ENCODE assay signal across 9 cellular contexts in the genomic region with DNA sequence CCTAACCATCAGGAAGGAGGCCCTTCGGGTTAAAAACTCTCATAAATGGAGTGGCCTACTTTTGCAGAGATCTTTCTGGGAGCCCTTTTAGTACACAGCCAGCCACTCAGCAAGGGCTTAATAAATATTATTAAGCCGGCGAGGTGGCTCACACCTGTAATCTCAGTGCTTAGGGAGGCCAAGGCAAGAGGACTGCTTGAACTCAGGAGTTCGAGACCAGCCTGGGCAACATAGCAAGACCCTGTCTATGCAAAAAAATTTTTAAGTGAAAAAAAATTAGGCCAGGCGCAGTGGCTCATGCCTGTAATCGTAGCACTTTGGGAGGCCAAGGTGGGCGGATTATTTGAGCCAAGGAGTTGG. TPM values are rescaled to one million over a fixed set of nuclear protein-coding genes. Genes with fewer than 3 reads are reported as not detected.
DNase-seq lines count a peak whose midpoint lies in the region; ATAC-seq and TF ChIP-seq lines count a peak whose summit lies in the region.
"Had no signal": no experiment of that assay in that cellular context is flagged by ENCODE, and none has a peak within 500 bp of the region (broad histone marks: within the 10 kb centered on the region; RNA-seq: fewer than 3 reads in every experiment).

No MANE protein-coding gene starts in this region.

- ATAC-seq in GM23338 (no peak), T-cell (replicated peaks in 1 of 4) (no peak), GM19324 (IDR thresholded peaks at IDR 0.05; ENCODE audit: low FRiP score, unreplicated experiment) (no peak), HG03097 (IDR thresholded peaks at IDR 0.05; ENCODE audit: low FRiP score, unreplicated experiment) (no peak)

- H3K27me3 Mint-ChIP-seq in GM23338 (ENCODE audit: insufficient read depth, low read depth, poor library complexity) (peaks cover 9% of the 10 kb centered on the region), T-cell (peaks cover 11 to 18% of the 10 kb centered on the region in 2 donors)

- H3K4me2 ChIP-seq in GM23338 = peak overlapping the region; percentile 74

- DNase-seq in GM23338 (ENCODE audit: low spot score) = no peak
- no peak for DNase-seq in T-cell
- no peak for DNase-seq in foreskin fibroblast
- no peak for DNase-seq in skeletal muscle cell (ENCODE audit: low read depth)
- no peak for DNase-seq in mucosa of gallbladder (ENCODE audit: low spot score)
- no peak for DNase-seq in NCI-H1105 (lab: John Stamatoyannopoulos, UW)

- H3K4me1 ChIP-seq in GM23338 (ENCODE audit: insufficient read depth) = peaks cover 8% of the 10 kb centered on the region; the same call in 1 of the 2 replicates

- CTCF ChIA-PET in T-cell (lab: Charles Lee) = no interaction called here

- H3K9me2 ChIP-seq in GM23338 (ENCODE audit: insufficient read depth) = no peaks in the 10 kb centered on the region

- 0 out of 2 replicates have a peak overlapping the region, but pooled peaks have one; percentile 73 for H2AFZ ChIP-seq in GM23338

- POLR2A ChIA-PET in T-cell (lab: Charles Lee) = no interaction called here

- TF ChIP-seq CTCF in GM23338 (conservative IDR thresholded peaks at IDR 0.05; ENCODE audit: low read depth in 2 of 2) (no peak), foreskin fibroblast (IDR thresholded peaks at IDR 0.05; ENCODE audit: low read depth, low read length) (no peak)

- H3K9me3 Mint-ChIP-seq in GM23338 (no peaks in the 10 kb centered on the region), T-cell (no peaks in the 10 kb centered on the region)

- H3K79me2 ChIP-seq in GM23338 (replicated peaks; ENCODE audit: insufficient read depth) = no peaks in the 10 kb centered on the region

- H3K27ac ChIP-seq in GM23338 (ENCODE audit: low read depth) = peak overlapping the region; percentile 68

- no peaks in the 10 kb centered on the region for H3K36me3 ChIP-seq in GM23338 (ENCODE audit: insufficient read depth)

- H3K36me3 Mint-ChIP-seq in GM23338 (ENCODE audit: low read depth) (peaks cover 11% of the 10 kb centered on the region; the same call in 2 of the 3 replicates), T-cell (no peaks in the 10 kb centered on the region)

- no peaks in the 10 kb centered on the region for H4K20me1 ChIP-seq in GM23338 (replicated peaks; ENCODE audit: insufficient read depth)

- H3K4me3 Mint-ChIP-seq in GM23338 (peak overlapping the region; percentile 75), T-cell (peak overlapping the region; percentile 67 to 80 (median 71))

- H3K27ac Mint-ChIP-seq in GM23338 (no peak overlapping the region), T-cell (no peak overlapping the region)

- peaks cover 29% of the 10 kb centered on the region for H3F3A ChIP-seq in GM23338 (replicated peaks; ENCODE audit: low read depth)

- no peaks in the 10 kb centered on the region for H3K27me3 ChIP-seq in GM23338 (ENCODE audit: insufficient read depth)

- H3K4me1 Mint-ChIP-seq in GM23338 (peaks cover 4% of the 10 kb centered on the region), T-cell (peaks cover 9 to 12% (median 12%) of the 10 kb centered on the region in 3 donors)

- H3K4me3 ChIP-seq in GM23338 = peak overlapping the region; percentile 83
- H3K4me3 ChIP-seq in foreskin fibroblast (ENCODE audit: low read depth in 1 of 2, low read length in 2 of 2) = peak overlapping the region; percentile 34 to 94
- H3K4me3 ChIP-seq in skeletal muscle cell (ENCODE audit: low read depth, low read length) = peak overlapping the region; percentile 91

TF ChIP-seq in GM23338, 12 proteins besides CTCF, POLR2A, EP300 and RAD21 (continues in another document):
- TF ChIP-seq NANOG (IDR thresholded peaks at IDR 0.05; ENCODE audit: borderline replicate concordance) = no peak
- TF ChIP-seq REST (IDR thresholded peaks at IDR 0.05; ENCODE audit: unreplicated experiment) = no peak
- no peak for TF ChIP-seq POLR2AphosphoS5 (IDR thresholded peaks at IDR 0.05; ENCODE audit: low read depth)
- no peak for TF ChIP-seq CREB1 (CRISPR knock-in tag; IDR thresholded peaks at IDR 0.05; ENCODE audit: low read depth)
- no peak for TF ChIP-seq STAT1 (IDR thresholded peaks at IDR 0.05; ENCODE audit: unreplicated experiment)
- no peak for TF ChIP-seq ETS1 (IDR thresholded peaks at IDR 0.05)
- TF ChIP-seq EZH2 (IDR thresholded peaks at IDR 0.05; ENCODE audit: low read depth, unreplicated experiment) = no peak
- no peak for TF ChIP-seq EZH2phosphoT487 (IDR thresholded peaks at IDR 0.05; ENCODE audit: unreplicated experiment)
- no peak for TF ChIP-seq ZNF114 (CRISPR knock-in tag; IDR thresholded peaks at IDR 0.05)
- TF ChIP-seq ZNF331 (CRISPR knock-in tag; IDR thresholded peaks at IDR 0.05; ENCODE audit: low read depth) = no peak
- TF ChIP-seq JUNB (IDR thresholded peaks at IDR 0.05; ENCODE audit: unreplicated experiment) = no peak

RNA-seq across cellular contexts. Expression of gene KANK2, which starts 0.8 kb away (rescaled TPM):
- total RNA-seq in GM23338 (2014; rRNA removed; shearing (Covaris generic)) = 47.5 and 65.4 TPM in 2 replicates
- polyA plus RNA-seq in GM23338 (2016; fragmentation: Nextera tagmentation; extraction: Ambion mirVana) = 14.7 and 15.9 TPM in 2 replicates
- 1 to 10 TPM in 3 of 5 donors, under 1 TPM in 2; 0.68 to 1.9 (median 1.2) TPM for total RNA-seq in T-cell
- 225 TPM for total RNA-seq in mucosa of gallbladder

RNA-seq across cellular contexts. Expression of gene ANGPTL8, which starts 41.3 kb away (rescaled TPM):
- not detected in 2 replicates for total RNA-seq in GM23338 (2014; rRNA removed; shearing (Covaris generic))
- polyA plus RNA-seq in GM23338 (2016; fragmentation: Nextera tagmentation; extraction: Ambion mirVana) = 0.42 TPM in 1 of 2 replicates, not detected in the other
- total RNA-seq in T-cell = not detected
- total RNA-seq in mucosa of gallbladder = 0.95 TPM
- total RNA-seq: glomerular endothelial cell had no signal

RNA-seq across cellular contexts. Expression of gene SPC24, which starts 42.6 kb away (rescaled TPM):
- total RNA-seq in GM23338 (2014; rRNA removed; shearing (Covaris generic)) = 38.7 and 42.2 TPM in 2 replicates
- polyA plus RNA-seq in GM23338 (2016; fragmentation: Nextera tagmentation; extraction: Ambion mirVana) = 40.6 and 41.8 TPM in 2 replicates
- total RNA-seq in T-cell (1 to 10 TPM in 4 of 5 donors, under 1 TPM in 1; 0.95 to 3.6 (median 2.4) TPM), mucosa of gallbladder (2.1 TPM)

Comparison
In these comparisons a context has a peak if more than half of its experiments do, and no peak if none do; other contexts are left out.
1. RNA of gene KANK2, which starts 0.8 kb away (total RNA-seq): 225 TPM in mucosa of gallbladder (single experiment) and 47.5 to 65.4 TPM in GM23338; 0.68 to 1.9 TPM in T-cell; every median in the first group is over 10 times any median in the second.
2. Peak in every context shown above with its lines, with median percentiles within 50 percentile points of each other: H3K4me3 ChIP-seq.